In the genomic region with DNA sequence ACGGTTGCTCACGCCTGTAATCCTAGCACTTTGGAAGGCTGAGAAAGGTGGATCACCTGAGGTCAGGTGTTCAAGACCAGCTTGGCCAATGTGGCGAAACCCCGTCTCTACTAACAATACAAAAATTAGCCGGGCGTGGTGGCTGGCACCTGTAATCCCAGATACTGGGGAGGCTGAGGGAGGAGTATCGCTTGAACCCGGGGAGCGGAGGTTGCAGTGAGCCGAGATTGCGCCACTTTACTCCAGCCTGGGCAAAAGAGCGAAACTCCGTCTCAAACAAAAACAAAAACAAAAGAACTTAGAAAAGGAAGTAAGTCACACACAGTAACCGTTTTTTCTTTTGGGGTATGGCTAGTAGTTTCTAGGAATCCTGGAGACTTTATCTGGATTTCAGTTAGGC, we compare ENCODE assay signal across 18 cellular contexts. TPM values are rescaled to one million over a fixed set of nuclear protein-coding genes. Genes with fewer than 3 reads are reported as not detected.
A peak's percentile ranks its signal among the peaks of the same experiment; 100 is the strongest.
DNase-seq lines count a peak whose midpoint lies in the region; ATAC-seq and TF ChIP-seq lines count a peak whose summit lies in the region.
"Had no signal": no experiment of that assay in that cellular context is flagged by ENCODE, and none has a peak within 500 bp of the region (broad histone marks: within the 10 kb centered on the region; RNA-seq: fewer than 3 reads in every experiment).

No MANE protein-coding gene starts in this region.

- POLR2A ChIA-PET in T-cell (lab: Charles Lee) = interaction anchor here in 1 of 2 donors (0.6 kb wide), 1 partner anchor 11 kb away, joined by 4 read pairs; no protein-coding TSS in a partner anchor

- peaks cover 2% of the 10 kb centered on the region for H3K27me3 Mint-ChIP-seq in activated naive CD4-positive, alpha-beta T cell treated with anti-CD3 and anti-CD28 coated beads for 36 hours (ENCODE audit: low read depth)
- no peaks in the 10 kb centered on the region for H3K27me3 Mint-ChIP-seq in T-cell

- H3K36me3 Mint-ChIP-seq in activated naive CD4-positive, alpha-beta T cell treated with anti-CD3 and anti-CD28 coated beads for 36 hours (ENCODE audit: low read depth) = no peaks in the 10 kb centered on the region
- no peaks in the 10 kb centered on the region for H3K36me3 Mint-ChIP-seq in T-cell
- H3K36me3 Mint-ChIP-seq: stimulated activated naive B cell treated with anti-CD40 and anti-IgM and Interleukin-4, amounts not matched to agents 10 μg/mL and 1 μg/mL and 100 μg/mL, for 72 hours had no signal

- no peak for DNase-seq in activated naive CD4-positive, alpha-beta T cell treated with anti-CD3 and anti-CD28 coated beads for 36 hours
- DNase-seq in activated naive CD4-positive, alpha-beta T cell (lab: John Stamatoyannopoulos, UW) = no peak
- no peak for DNase-seq in T-cell
- DNase-seq in SJCRH30 = no peak
- DNase-seq: AML-193; esophagus squamous epithelium; NCI-H1417; NCI-H446 treated with DMSO at 0.1 percent for 48 hours; stimulated activated CD4-positive, alpha-beta T cell treated with anti-CD3 and anti-CD28 coated beads, Interleukin-2, amount 100 ng/mL, for 48 hours; stimulated activated naive B cell treated with anti-CD40 and anti-IgM and Interleukin-4, amounts not matched to agents 10 μg/mL and 1 μg/mL and 100 μg/mL, for 72 hours; WERI-Rb-1 had no signal

- peak overlapping the region in 1 of 5 donors; percentile 90 for H3K9ac ChIP-seq in subcutaneous abdominal adipose tissue (ENCODE audit: low read length in 5 of 5)

- intact Hi-C loops in activated naive CD4-positive, alpha-beta T cell treated with anti-CD3 and anti-CD28 coated beads for 36 hours (cut with micrococcal nuclease) = no loop called here

- no peak for TF ChIP-seq CTCF in gastroesophageal sphincter (IDR thresholded peaks at IDR 0.05)

- H3K9me3 ChIP-seq in gastroesophageal sphincter (no peaks in the 10 kb centered on the region), subcutaneous abdominal adipose tissue (ENCODE audit: control insufficient read depth in 5 of 5, low read length in 5 of 5) (no peaks in the 10 kb centered on the region), SJCRH30 (replicated peaks) (no peaks in the 10 kb centered on the region)
- H3K9me3 ChIP-seq: esophagus squamous epithelium, HAP-1, prostate gland had no signal

- no peak for TF ChIP-seq EP300 in gastroesophageal sphincter (IDR thresholded peaks at IDR 0.05)

- CTCF ChIA-PET in activated naive CD4-positive, alpha-beta T cell treated with anti-CD3 and anti-CD28 coated beads for 36 hours (lab: Charles Lee) = interaction anchor here (1.5 kb wide), 1 partner anchor 46 kb away, joined by 3 read pairs; no protein-coding TSS in a partner anchor
- CTCF ChIA-PET in T-cell (lab: Charles Lee) = interaction anchor here in 1 of 2 donors (1.8 kb wide), 1 partner anchor 120 kb away, joined by 10 read pairs; a partner anchor contains a TSS

- no peak for TF ChIP-seq POLR2A in gastroesophageal sphincter (IDR thresholded peaks at IDR 0.05)

- H3K27ac Mint-ChIP-seq in activated naive CD4-positive, alpha-beta T cell treated with anti-CD3 and anti-CD28 coated beads for 36 hours = no peak overlapping the region
- H3K27ac Mint-ChIP-seq in T-cell = no peak overlapping the region
- H3K27ac Mint-ChIP-seq: stimulated activated naive B cell treated with anti-CD40 and anti-IgM and Interleukin-4, amounts not matched to agents 10 μg/mL and 1 μg/mL and 100 μg/mL, for 72 hours had no signal

- H3K4me3 ChIP-seq in gastroesophageal sphincter (no peak overlapping the region), subcutaneous abdominal adipose tissue (ENCODE audit: low read depth in 1 of 5, low read length in 5 of 5) (peak overlapping the region in 3 of 5 donors; percentile 76 to 95 (median 94)), SJCRH30 (no peak overlapping the region)

- ATAC-seq in T-cell (replicated peaks in 1 of 4) (no peak), gastroesophageal sphincter (no peak), HG03342 (IDR thresholded peaks at IDR 0.05; ENCODE audit: unreplicated experiment) (no peak)
- ATAC-seq in activated CD4-positive, CD25-positive, alpha-beta regulatory T cell treated with anti-CD3 and anti-CD28 coated beads, Interleukin-2, amount 50 U/mL, for 24 hours = no peak
- ATAC-seq: Right ventricle myocardium inferior; stimulated activated naive B cell treated with anti-CD40 and anti-IgM and Interleukin-4, amounts not matched to agents 10 μg/mL and 1 μg/mL and 100 μg/mL, for 72 hours had no signal

- H3K4me1 Mint-ChIP-seq in activated naive CD4-positive, alpha-beta T cell treated with anti-CD3 and anti-CD28 coated beads for 36 hours (ENCODE audit: low read depth) = peaks cover 14% of the 10 kb centered on the region
- peaks cover 20 to 30% (median 23%) of the 10 kb centered on the region in 3 donors for H3K4me1 Mint-ChIP-seq in T-cell

- no peaks in the 10 kb centered on the region for H3K9me3 Mint-ChIP-seq in activated naive CD4-positive, alpha-beta T cell treated with anti-CD3 and anti-CD28 coated beads for 36 hours
- H3K9me3 Mint-ChIP-seq in T-cell = no peaks in the 10 kb centered on the region
- H3K9me3 Mint-ChIP-seq: stimulated activated naive B cell treated with anti-CD40 and anti-IgM and Interleukin-4, amounts not matched to agents 10 μg/mL and 1 μg/mL and 100 μg/mL, for 72 hours had no signal

- H3K27me3 ChIP-seq in gastroesophageal sphincter = no peaks in the 10 kb centered on the region
- no peaks in the 10 kb centered on the region for H3K27me3 ChIP-seq in subcutaneous abdominal adipose tissue (ENCODE audit: control insufficient read depth in 5 of 5, insufficient read depth in 4 of 5, low read length in 5 of 5)
- H3K27me3 ChIP-seq in SJCRH30 = no peaks in the 10 kb centered on the region
- H3K27me3 ChIP-seq: esophagus squamous epithelium had no signal

- H3K36me3 ChIP-seq in gastroesophageal sphincter (no peaks in the 10 kb centered on the region), subcutaneous abdominal adipose tissue (ENCODE audit: control insufficient read depth in 5 of 5, insufficient read depth in 5 of 5, low read length in 5 of 5) (no peaks in the 10 kb centered on the region), SJCRH30 (no peaks in the 10 kb centered on the region)
- H3K36me3 ChIP-seq: esophagus squamous epithelium, HAP-1, prostate gland, WERI-Rb-1 had no signal

- peaks cover 0 to 36% (median 3%) of the 10 kb centered on the region in 3 donors for H3K4me1 ChIP-seq in gastroesophageal sphincter
- peaks cover 0 to 24% (median 16%) of the 10 kb centered on the region in 5 donors for H3K4me1 ChIP-seq in subcutaneous abdominal adipose tissue (ENCODE audit: control insufficient read depth in 5 of 5, insufficient read depth in 5 of 5, low read length in 5 of 5)
- no peaks in the 10 kb centered on the region; the same call in 1 of the 2 replicates for H3K4me1 ChIP-seq in SJCRH30

- H3K27ac ChIP-seq in gastroesophageal sphincter (peak overlapping the region in 3 of 4 donors; percentile 98 to 100 (median 99)), subcutaneous abdominal adipose tissue (ENCODE audit: low read depth, low read length) (no peak overlapping the region), SJCRH30 (no peak overlapping the region)
- H3K27ac ChIP-seq: WERI-Rb-1 had no signal

- 83 to 92% methylated on average over 1 to 14 of the region's 14 CpGs for WGBS in gastroesophageal sphincter (ENCODE audit: low coverage in 1 of 2), 2 donors

- H3K4me3 Mint-ChIP-seq in activated naive CD4-positive, alpha-beta T cell treated with anti-CD3 and anti-CD28 coated beads for 36 hours = peak overlapping the region; percentile 85
- H3K4me3 Mint-ChIP-seq in T-cell = peak overlapping the region; percentile 44 to 90 (median 85)

RNA-seq across cellular contexts. Expression of a gene that starts 1.7 kb away (rescaled TPM):
- total RNA-seq in activated naive CD4-positive, alpha-beta T cell treated with anti-CD3 and anti-CD28 coated beads for 36 hours = 1 to 10 TPM; 6.6 to 7.6 TPM
- total RNA-seq in T-cell (10 to 100 TPM; 12.0 to 14.9 (median 14.1) TPM), gastroesophageal sphincter (10 to 100 TPM; 18.5 to 52.9 (median 36.8) TPM)
- 23.8 and 24.2 TPM in 2 replicates for total RNA-seq in SJCRH30 (2014; rRNA removed; shearing (Covaris generic))

RNA-seq across cellular contexts. Expression of a gene that starts 50.3 kb away (rescaled TPM):
- not detected for total RNA-seq in activated naive CD4-positive, alpha-beta T cell treated with anti-CD3 and anti-CD28 coated beads for 36 hours
- total RNA-seq in T-cell = under 1 TPM in 1 of 5 donors, not detected in 4; 0.19 TPM
- total RNA-seq in gastroesophageal sphincter = 1 to 10 TPM in 1 of 4 donors, not detected in 3; 1.8 TPM
- total RNA-seq in SJCRH30 (2014; rRNA removed; shearing (Covaris generic)) = not detected in 2 replicates
- total RNA-seq: esophagus squamous epithelium, prostate gland, Right ventricle myocardium inferior had no signal

Comparison
In these comparisons a context has a peak if more than half of its experiments do, and no peak if none do; other contexts are left out.
1. H3K27ac ChIP-seq: peak in gastroesophageal sphincter (3 of 4); none in subcutaneous abdominal adipose tissue (single experiment) and SJCRH30 (single experiment).
2. H3K4me3 ChIP-seq: peak in subcutaneous abdominal adipose tissue (3 of 5); none in gastroesophageal sphincter (0 of 2) and SJCRH30 (single experiment).